9 cellular contexts compared by ENCODE assay signal in the genomic region with DNA sequence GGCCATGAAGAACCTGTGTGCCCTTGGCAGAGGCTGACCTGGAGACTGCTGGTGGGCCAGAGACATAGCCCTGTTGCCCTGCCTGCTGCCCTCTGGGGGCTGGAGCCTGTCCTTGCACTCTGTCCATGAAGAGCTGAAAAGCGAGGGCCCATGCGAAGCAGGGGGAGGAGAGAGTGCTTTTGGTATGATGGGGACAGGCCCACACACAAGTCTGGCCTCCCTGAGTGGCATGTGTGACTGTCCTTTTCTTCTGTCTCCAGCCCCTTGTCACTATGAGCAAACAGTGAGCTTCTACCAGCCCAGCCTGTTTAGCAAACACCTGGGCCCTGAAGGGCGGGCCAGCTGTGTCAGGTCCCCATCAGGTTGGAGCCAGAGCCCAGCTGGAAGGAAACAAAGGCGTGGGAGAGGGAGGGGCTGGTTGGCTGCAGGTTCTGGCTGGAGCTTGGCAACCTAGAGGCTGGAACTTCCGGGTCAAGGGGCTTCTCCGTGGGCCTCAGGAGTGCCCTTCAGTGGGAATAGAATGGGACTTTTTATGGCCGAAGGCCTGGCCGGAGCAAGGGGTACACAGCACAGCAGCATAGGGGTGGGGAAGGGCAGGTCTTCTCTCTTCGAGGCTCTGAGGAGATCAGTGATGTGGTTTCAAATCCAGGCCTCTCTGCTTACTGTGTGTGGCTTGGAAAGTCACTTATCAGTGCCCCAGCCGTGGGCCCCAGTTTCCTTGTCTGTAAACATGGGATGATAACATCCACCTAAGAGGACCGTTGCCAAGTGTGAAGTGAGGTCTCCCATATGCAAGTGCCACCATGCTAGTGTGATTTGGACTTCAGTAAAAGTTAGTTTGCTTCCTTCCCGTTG. TPM values are rescaled to one million over a fixed set of nuclear protein-coding genes. Genes with fewer than 3 reads are reported as not detected.
DNase-seq lines count a peak whose midpoint lies in the region; ATAC-seq and TF ChIP-seq lines count a peak whose summit lies in the region.
"Had no signal": no experiment of that assay in that cellular context is flagged by ENCODE, and none has a peak within 500 bp of the region (broad histone marks: within the 10 kb centered on the region; RNA-seq: fewer than 3 reads in every experiment).

No MANE protein-coding gene starts in this region.

- no peak overlapping the region for H3K27ac Mint-ChIP-seq in memory B cell
- no peak overlapping the region for H3K27ac Mint-ChIP-seq in activated T-helper 2 cell treated with anti-CD3 and anti-CD28 coated beads, Interferon-gamma antibody, Interleukin-2, Interleukin-4, amounts not matched to agents 10 μg/mL and 5 μg/mL and 100 μg/mL, durations not matched to agents 14 hours and 24 hours and 36 hours

- no TSS peak for BruUV-seq in mammary epithelial cell (replicated peaks; lab: Mats Ljungman, UMichigan)

- peaks cover 32% of the 10 kb centered on the region for H3K4me1 ChIP-seq in mammary epithelial cell (ENCODE audit: insufficient read depth, low read length)

- no peaks in the 10 kb centered on the region for H3K9me3 Mint-ChIP-seq in memory B cell
- no peaks in the 10 kb centered on the region for H3K9me3 Mint-ChIP-seq in activated T-helper 2 cell treated with anti-CD3 and anti-CD28 coated beads, Interferon-gamma antibody, Interleukin-2, Interleukin-4, amounts not matched to agents 10 μg/mL and 5 μg/mL and 100 μg/mL, durations not matched to agents 14 hours and 24 hours and 36 hours

- H3K4me3 ChIP-seq in AG10803 (ENCODE audit: low read length), result no peak overlapping the region
- H3K4me3 ChIP-seq in GM12875 (ENCODE audit: low read depth, low read length), result no peak overlapping the region
- H3K4me3 ChIP-seq in mammary epithelial cell (replicated peaks in 1 of 3; ENCODE audit: insufficient read depth in 1 of 3, low read depth in 2 of 3, low read length in 3 of 3), result no peak overlapping the region

- H3K4me1 Mint-ChIP-seq in memory B cell, result no peaks in the 10 kb centered on the region
- H3K4me1 Mint-ChIP-seq in activated T-helper 2 cell treated with anti-CD3 and anti-CD28 coated beads, Interferon-gamma antibody, Interleukin-2, Interleukin-4, amounts not matched to agents 10 μg/mL and 5 μg/mL and 100 μg/mL, durations not matched to agents 14 hours and 24 hours and 36 hours (ENCODE audit: low read depth), result peaks cover 2% of the 10 kb centered on the region

- 87% methylated on average over 10 of the region's 12 CpGs for WGBS in mammary epithelial cell (ENCODE audit: low coverage, missing lambda C conversion rate)

- no peaks in the 10 kb centered on the region for H3K9me3 ChIP-seq in mammary epithelial cell (replicated peaks; ENCODE audit: insufficient read depth, low read length)

- no peaks in the 10 kb centered on the region for H3K27me3 Mint-ChIP-seq in memory B cell
- no peaks in the 10 kb centered on the region for H3K27me3 Mint-ChIP-seq in activated T-helper 2 cell treated with anti-CD3 and anti-CD28 coated beads, Interferon-gamma antibody, Interleukin-2, Interleukin-4, amounts not matched to agents 10 μg/mL and 5 μg/mL and 100 μg/mL, durations not matched to agents 14 hours and 24 hours and 36 hours (ENCODE audit: low read depth)

- H3K36me3 ChIP-seq in mammary epithelial cell (ENCODE audit: insufficient read depth, low read length), result no peaks in the 10 kb centered on the region

- H3K27me3 ChIP-seq in mammary epithelial cell (ENCODE audit: insufficient read depth, low read length), result no peaks in the 10 kb centered on the region

- in situ Hi-C loops in mammary epithelial cell (cut with MboI; ENCODE audit: low sequenced_read_pairs in 2 of 2), result loop anchor here in 1 of 2 donors (25.0 kb wide), 1 partner anchor 457 kb away; no protein-coding TSS in a partner anchor

- CTCF ChIA-PET in mammary epithelial cell (lab: Charles Lee; ENCODE audit: low non-redundant PET), result interaction anchor here (0.6 to 1.0 kb wide), 3 partner anchors 179 to 1860 kb away, joined by 3 to 5 read pairs (median 4); no protein-coding TSS in a partner anchor

- dilution Hi-C loops in mammary epithelial cell (cut with HindIII; ENCODE audit: low sequenced_read_pairs), result no loop called here

- H2AFZ ChIP-seq in mammary epithelial cell (ENCODE audit: low read depth, low read length), result no peak overlapping the region

- intact Hi-C loops in mammary epithelial cell (cut with micrococcal nuclease), result loop anchor here (2.0 to 5.0 kb wide), 4 partner anchors 52 to 352 kb away; no protein-coding TSS in a partner anchor
- intact Hi-C loops in activated T-helper 2 cell treated with anti-CD3 and anti-CD28 coated beads, Interferon-gamma antibody, Interleukin-2, Interleukin-4, amounts not matched to agents 10 μg/mL and 5 μg/mL and 100 μg/mL, durations not matched to agents 14 hours and 24 hours and 36 hours (cut with micrococcal nuclease), result loop anchor here (5.0 kb wide), 1 partner anchor 52 kb away; no protein-coding TSS in a partner anchor

- TF ChIP-seq CTCF in AG10803 (conservative IDR thresholded peaks at IDR 0.05; ENCODE audit: low read length), result peak; percentile 56
- peak; percentile 76 for TF ChIP-seq CTCF in GM12875 (IDR thresholded peaks at IDR 0.05; ENCODE audit: borderline replicate concordance, insufficient read depth, low read depth, low read length)
- peak; percentile 51 to 66 for TF ChIP-seq CTCF in mammary epithelial cell (conservative IDR thresholded peaks at IDR 0.05 in 1 of 2, IDR thresholded peaks at IDR 0.05 in 1 of 2; ENCODE audit: extremely low read depth in 1 of 2, insufficient read depth in 1 of 2, low read depth in 1 of 2, low read length in 2 of 2)

- no peak overlapping the region for H3K9ac ChIP-seq in mammary epithelial cell (ENCODE audit: insufficient read depth, low read length)

- no peak overlapping the region for H3K4me3 Mint-ChIP-seq in memory B cell
- H3K4me3 Mint-ChIP-seq in activated T-helper 2 cell treated with anti-CD3 and anti-CD28 coated beads, Interferon-gamma antibody, Interleukin-2, Interleukin-4, amounts not matched to agents 10 μg/mL and 5 μg/mL and 100 μg/mL, durations not matched to agents 14 hours and 24 hours and 36 hours (ENCODE audit: low read depth), result no peak overlapping the region

- H3K36me3 Mint-ChIP-seq in memory B cell, result no peaks in the 10 kb centered on the region
- H3K36me3 Mint-ChIP-seq in activated T-helper 2 cell treated with anti-CD3 and anti-CD28 coated beads, Interferon-gamma antibody, Interleukin-2, Interleukin-4, amounts not matched to agents 10 μg/mL and 5 μg/mL and 100 μg/mL, durations not matched to agents 14 hours and 24 hours and 36 hours (ENCODE audit: low read depth), result peaks cover 3% of the 10 kb centered on the region

- H4K20me1 ChIP-seq in mammary epithelial cell (ENCODE audit: insufficient read depth, low read length), result no peaks in the 10 kb centered on the region

- no peak overlapping the region for H3K4me2 ChIP-seq in mammary epithelial cell (ENCODE audit: insufficient read depth, low read depth, low read length)

- no peak overlapping the region for H3K27ac ChIP-seq in mammary epithelial cell (ENCODE audit: insufficient read depth, low read depth, low read length)

- ATAC-seq in HG03159 (IDR thresholded peaks at IDR 0.05; ENCODE audit: unreplicated experiment) (peak; percentile 92), memory B cell (ENCODE audit: low read depth) (peak; percentile 69)

- H3K79me2 ChIP-seq in mammary epithelial cell (ENCODE audit: insufficient read depth, low read length), result peaks cover 12% of the 10 kb centered on the region

- DNase-seq in AG10803 (ENCODE audit: low read depth), result no peak
- peak; percentile 23 for DNase-seq in RKO (ENCODE audit: low spot score)
- DNase-seq in mammary epithelial cell, result no peak
- DNase-seq in memory B cell (ENCODE audit: low spot score in 2 of 2), result no peak
- no peak for DNase-seq in activated T-helper 2 cell treated with anti-CD3 and anti-CD28 coated beads, Interferon-gamma antibody, Interleukin-2, Interleukin-4, amounts not matched to agents 10 μg/mL and 5 μg/mL and 100 μg/mL, durations not matched to agents 14 hours and 24 hours and 36 hours (ENCODE audit: low spot score)
- DNase-seq in NCI-H2107 treated with DMSO at 0.1 percent for 48 hours (lab: John Stamatoyannopoulos, UW; ENCODE audit: unreplicated experiment), result no peak
- DNase-seq: left cardiac atrium had no signal

RNA-seq across cellular contexts. Expression of a gene that starts 14.3 kb away (rescaled TPM):
- 100 to 1,000 TPM in 1 of 2 donors, 10 to 100 TPM in 1; 92.4 to 120 TPM for total RNA-seq in mammary epithelial cell
- polyA plus RNA-seq in mammary epithelial cell, result 60.4 TPM
- 61.8 TPM for polyA minus RNA-seq in mammary epithelial cell
- total RNA-seq in activated T-helper 2 cell treated with anti-CD3 and anti-CD28 coated beads, Interferon-gamma antibody, Interleukin-2, Interleukin-4, amounts not matched to agents 10 μg/mL and 5 μg/mL and 100 μg/mL, durations not matched to agents 14 hours and 24 hours and 36 hours, result 58.7 and 62.6 TPM in 2 replicates
